In the genomic region with DNA sequence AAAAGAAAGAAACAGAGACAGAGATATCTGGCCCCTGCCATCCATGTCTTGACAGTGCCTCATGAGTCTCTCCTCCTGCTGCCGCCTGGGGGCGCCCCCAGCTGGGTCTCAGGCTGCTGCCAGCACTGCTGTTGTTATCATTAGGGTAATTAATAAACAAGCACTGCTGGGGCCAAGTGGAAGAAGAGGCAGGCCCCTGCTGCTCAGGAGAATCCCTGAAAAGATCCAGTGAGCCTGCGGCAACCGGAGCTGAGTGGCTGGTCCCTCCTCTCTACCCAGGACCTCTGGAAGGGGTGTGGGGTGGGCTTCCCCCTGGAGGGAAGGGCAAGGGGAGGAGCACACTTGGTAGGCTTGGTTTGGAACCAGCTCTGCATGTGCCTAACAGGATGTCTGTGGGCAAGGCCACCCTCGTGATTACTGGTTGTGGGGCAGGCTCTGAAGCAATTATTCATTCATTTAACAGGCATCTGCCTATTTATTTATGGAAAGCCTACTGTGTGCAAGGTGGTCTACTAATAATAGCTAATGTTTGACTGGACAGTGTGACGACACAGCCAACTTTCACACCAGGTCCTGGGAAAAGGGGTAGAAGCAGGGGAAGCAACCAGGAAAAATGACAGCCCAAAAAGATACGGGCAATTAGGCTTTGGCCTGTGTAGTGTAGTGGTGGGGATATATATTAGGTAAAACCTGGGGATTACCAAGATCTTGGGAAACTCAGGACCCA, we compare ENCODE assay signal across 8 cellular contexts. TPM values are rescaled to one million over a fixed set of nuclear protein-coding genes. Genes with fewer than 3 reads are reported as not detected.
DNase-seq lines count a peak whose midpoint lies in the region; ATAC-seq, FAIRE-seq and TF ChIP-seq lines count a peak whose summit lies in the region.

No MANE protein-coding gene starts in this region.

- H3K14ac ChIP-seq in H1 (ENCODE audit: insufficient read length), result no peak overlapping the region

- H3K18ac ChIP-seq in H1 (ENCODE audit: extremely low read depth, low read length), result peak overlapping the region; percentile 11; the same call in 1 of the 2 replicates

- peak overlapping the region; percentile 33; the same call in 1 of the 2 replicates for H2BK12ac ChIP-seq in H1 (ENCODE audit: low read depth, low read length)

- TF ChIP-seq RAD21 in H1 (IDR thresholded peaks at IDR 0.05 in 1 of 2, conservative IDR thresholded peaks at IDR 0.05 in 1 of 2; ENCODE audit: low read depth in 2 of 2, low read length in 2 of 2), result peak; percentile 86 to 93

- H3K27ac Mint-ChIP-seq in activated CD8-positive, alpha-beta memory T cell treated with anti-CD3 and anti-CD28 coated beads, Interleukin-2, amount 10 ng/mL, durations not matched to agents 7 days and 5 days, result no peak overlapping the region

- no peak overlapping the region for H2AFZ ChIP-seq in H1 (ENCODE audit: low read length)

- H3K27me3 ChIP-seq in DOHH2 (ENCODE audit: control insufficient read depth, low read length) (peaks cover 26% of the 10 kb centered on the region), H1 (replicated peaks in 1 of 4; ENCODE audit: control insufficient read depth in 3 of 4, extremely low read depth in 1 of 4, insufficient read depth in 3 of 4, low read length in 3 of 4) (no peaks in the 10 kb centered on the region; a peak in 2 of 7 replicates)

- H4K8ac ChIP-seq in H1 (ENCODE audit: extremely low read depth, insufficient read depth, low read length), result no peak overlapping the region

- H3K79me1 ChIP-seq in H1 (ENCODE audit: low read depth, low read length), result no peaks in the 10 kb centered on the region; the same call in none of the 2 replicates

- TF ChIP-seq EP300 in H1 (IDR thresholded peaks at IDR 0.05; ENCODE audit: borderline replicate concordance in 1 of 2, low read depth in 2 of 2, low read length in 2 of 2), result peak in 1 of 2 experiments; percentile 43; a peak in 1 of 3 replicates

- H4K5ac ChIP-seq in H1 (ENCODE audit: insufficient read length, low read depth, low read length), result peak overlapping the region; percentile 5

- DNase-seq in NOMO-1 treated with DMSO at 0.1 percent for 48 hours (lab: John Stamatoyannopoulos, UW; ENCODE audit: unreplicated experiment) (peak; percentile 58), H1 (ENCODE audit: low read depth in 1 of 2, low spot score in 2 of 2) (peak; percentile 84 to 86)
- DNase-seq in activated CD8-positive, alpha-beta memory T cell treated with anti-CD3 and anti-CD28 coated beads, Interleukin-2, amount 10 ng/mL, durations not matched to agents 7 days and 5 days, result peak; percentile 76
- DNase-seq in stimulated activated CD8-positive, alpha-beta memory T cell treated with anti-CD3 and anti-CD28 coated beads, Interleukin-15, amount 100 ng/mL, for 4 hours (ENCODE audit: low read depth in 2 of 2), result peak; percentile 48 to 56

- peaks cover 14% of the 10 kb centered on the region for H3K4me1 Mint-ChIP-seq in activated CD8-positive, alpha-beta memory T cell treated with anti-CD3 and anti-CD28 coated beads, Interleukin-2, amount 10 ng/mL, durations not matched to agents 7 days and 5 days

- H3K27ac ChIP-seq in DOHH2 (ENCODE audit: low read depth, low read length) (no peak overlapping the region), H1 (ENCODE audit: low read depth, low read length) (no peak overlapping the region), mesodermal cell (ENCODE audit: low read depth, low read length, severe bottlenecking) (peak overlapping the region; percentile 74)

- no peak overlapping the region for H4K91ac ChIP-seq in H1 (replicated peaks; ENCODE audit: insufficient read length, low read length)

- no peaks in the 10 kb centered on the region for H3K36me3 Mint-ChIP-seq in activated CD8-positive, alpha-beta memory T cell treated with anti-CD3 and anti-CD28 coated beads, Interleukin-2, amount 10 ng/mL, durations not matched to agents 7 days and 5 days

- peaks cover 9% of the 10 kb centered on the region; the same call in 1 of the 2 replicates for H3K23me2 ChIP-seq in H1 (ENCODE audit: low read depth, low read length)

- H3K4me3 Mint-ChIP-seq in activated CD8-positive, alpha-beta memory T cell treated with anti-CD3 and anti-CD28 coated beads, Interleukin-2, amount 10 ng/mL, durations not matched to agents 7 days and 5 days, result peak overlapping the region; percentile 63

- H3K4me1 ChIP-seq in DOHH2 (ENCODE audit: control insufficient read depth, low read length), result peaks cover 49% of the 10 kb centered on the region
- peaks cover 10 to 38% (median 31%) of the 10 kb centered on the region in 4 experiments for H3K4me1 ChIP-seq in H1 (replicated peaks in 1 of 4; ENCODE audit: control insufficient read depth in 3 of 4, insufficient read depth in 4 of 4, low read length in 3 of 4)
- H3K4me1 ChIP-seq in mesodermal cell (ENCODE audit: control insufficient read depth, insufficient read depth, low read length, poor library complexity, severe bottlenecking), result peaks cover 51% of the 10 kb centered on the region

- H3K79me2 ChIP-seq in DOHH2 (ENCODE audit: control insufficient read depth, low read length) (no peaks in the 10 kb centered on the region), H1 (ENCODE audit: control insufficient read depth in 1 of 2, insufficient read depth in 2 of 2, low read length in 2 of 2) (peaks cover 0 to 21% of the 10 kb centered on the region in 2 experiments; a peak in 1 of 4 replicates)

- H3K9me3 Mint-ChIP-seq in activated CD8-positive, alpha-beta memory T cell treated with anti-CD3 and anti-CD28 coated beads, Interleukin-2, amount 10 ng/mL, durations not matched to agents 7 days and 5 days (ENCODE audit: low read depth), result no peaks in the 10 kb centered on the region

- POLR2A ChIA-PET in H1 (lab: Charles Lee; ENCODE audit: partially characterized antibody), result interaction anchor here (0.6 to 21.2 kb wide), 8 partner anchors 12 to 65 kb away, joined by 3 to 643 read pairs (median 5); a partner anchor contains a TSS

- peaks cover 39% of the 10 kb centered on the region for H3K27me3 Mint-ChIP-seq in activated CD8-positive, alpha-beta memory T cell treated with anti-CD3 and anti-CD28 coated beads, Interleukin-2, amount 10 ng/mL, durations not matched to agents 7 days and 5 days

- peak overlapping the region in 3 of 4 experiments; percentile 16 to 69 (median 20); a peak in 3 of 7 replicates for H3K9ac ChIP-seq in H1 (replicated peaks in 1 of 4; ENCODE audit: extremely low read depth in 1 of 4, low read depth in 3 of 4, low read length in 3 of 4)

- peak overlapping the region; percentile 95 for H2BK15ac ChIP-seq in H1 (ENCODE audit: low read length)

- H2BK120ac ChIP-seq in H1 (replicated peaks; ENCODE audit: low read depth, low read length), result no peak overlapping the region

- TF ChIP-seq CTCF in DOHH2 (IDR thresholded peaks at IDR 0.05; ENCODE audit: low read depth, low read length, poor library complexity, severe bottlenecking) (peak; percentile 95), H1 (IDR thresholded peaks at IDR 0.05; ENCODE audit: control extremely low read depth in 1 of 3, insufficient read depth in 1 of 3, low read depth in 1 of 3, low read length in 3 of 3) (peak; percentile 83 to 92 (median 84))

- H3K4me2 ChIP-seq in DOHH2 (ENCODE audit: low read length) (peak overlapping the region; percentile 81), H1 (ENCODE audit: insufficient read depth in 1 of 2, low read depth in 2 of 2, low read length in 2 of 2) (peak overlapping the region; percentile 90 to 99)

- H3F3A ChIP-seq in DOHH2 (ENCODE audit: control insufficient read depth, insufficient read depth), result peaks cover 22% of the 10 kb centered on the region

- WGBS in H1 (ENCODE audit: extremely low coverage in 1 of 2, insufficient coverage in 1 of 2, insufficient read length in 1 of 2, insufficient replicate concordance in 2 of 2, low coverage in 1 of 2, low lambda C conversion rate in 2 of 2, missing lambda C conversion rate in 1 of 2), 2 experiments, result 6% methylated on average over 7 of the region's 7 CpGs; no CpG with 5 or more reads in 1 of the 2 experiments
- 8% methylated on average over 4 to 5 of the region's 7 CpGs for whole genome bisulfite sequencing in mesodermal cell (ENCODE audit: insufficient coverage in 2 of 2), 2 experiments

- H3K36me3 ChIP-seq in DOHH2 (ENCODE audit: control insufficient read depth, low read length), result no peaks in the 10 kb centered on the region
- H3K36me3 ChIP-seq in H1 (ENCODE audit: control insufficient read depth in 2 of 4, insufficient read depth in 4 of 4, low read length in 3 of 4), result peaks cover 0 to 17% (median 0%) of the 10 kb centered on the region in 4 experiments; a peak in 2 of 8 replicates
- peaks cover 14% of the 10 kb centered on the region for H3K36me3 ChIP-seq in mesodermal cell (ENCODE audit: control insufficient read depth, insufficient read depth, low read length)

- peak; percentile 81 for FAIRE-seq in H1 (lab: Jason Lieb, UNC)

- no peak overlapping the region for H3K4ac ChIP-seq in H1 (replicated peaks; ENCODE audit: insufficient read length, low read depth, low read length)

- CTCF ChIA-PET in activated CD8-positive, alpha-beta memory T cell treated with anti-CD3 and anti-CD28 coated beads, Interleukin-2, amount 10 ng/mL, durations not matched to agents 7 days and 5 days (lab: Charles Lee), result interaction anchor here (0.7 to 2.0 kb wide), 23 partner anchors 9 to 350 kb away, joined by 3 to 9 read pairs (median 3); a partner anchor contains a TSS
- CTCF ChIA-PET in H1 (lab: Charles Lee; ENCODE audit: partially characterized antibody), result interaction anchor here (0.5 to 3.7 kb wide), 27 partner anchors 9 to 865 kb away, joined by 3 to 21 read pairs (median 4); a partner anchor contains a TSS

- H4K20me1 ChIP-seq in DOHH2 (ENCODE audit: control insufficient read depth, insufficient read depth, low read depth, low read length) (no peaks in the 10 kb centered on the region), H1 (replicated peaks in 1 of 2; ENCODE audit: control insufficient read depth in 1 of 2, insufficient read depth in 2 of 2, low read length in 2 of 2) (peaks cover 1 to 3% of the 10 kb centered on the region in 2 experiments)

- peak overlapping the region; percentile 10; the same call in 1 of the 2 replicates for H2BK5ac ChIP-seq in H1 (ENCODE audit: low read depth, low read length)

- no peaks in the 10 kb centered on the region for H3K9me2 ChIP-seq in DOHH2 (replicated peaks; ENCODE audit: control insufficient read depth, low read length)

- H2BK20ac ChIP-seq in H1 (ENCODE audit: low read length), result peak overlapping the region; percentile 72; the same call in 1 of the 2 replicates

- H3K9me3 ChIP-seq in DOHH2 (ENCODE audit: control insufficient read depth, insufficient read depth, low read length), result no peaks in the 10 kb centered on the region
- no peaks in the 10 kb centered on the region for H3K9me3 ChIP-seq in H1 (ENCODE audit: insufficient read depth in 2 of 2, low read depth in 1 of 2, low read length in 1 of 2)
- H3K9me3 ChIP-seq in mesodermal cell (ENCODE audit: control insufficient read depth, low read length), result no peaks in the 10 kb centered on the region

- no peak overlapping the region for H2AK5ac ChIP-seq in H1 (ENCODE audit: low read depth, low read length)

- peak; percentile 54 for ATAC-seq in HG03280 (IDR thresholded peaks at IDR 0.05; ENCODE audit: unreplicated experiment)
- peak; percentile 74 for ATAC-seq in activated CD8-positive, alpha-beta memory T cell treated with anti-CD3 and anti-CD28 coated beads, Interleukin-2, amount 10 ng/mL, durations not matched to agents 7 days and 5 days
- no peak for ATAC-seq in HG03175 (IDR thresholded peaks at IDR 0.05; ENCODE audit: unreplicated experiment)

- peak overlapping the region; percentile 66 for H3K4me3 ChIP-seq in DOHH2 (ENCODE audit: low read length)
- peak overlapping the region; percentile 46 to 96 (median 74); a peak in 7 of 8 replicates for H3K4me3 ChIP-seq in H1 (ENCODE audit: extremely low read depth in 1 of 4, insufficient read depth in 2 of 4, low read depth in 3 of 4, low read length in 4 of 4)
- H3K4me3 ChIP-seq in mesodermal cell (ENCODE audit: extremely low read depth, insufficient read depth, low read length, poor library complexity, severe bottlenecking), result peak overlapping the region; percentile 75

- no peak overlapping the region for H3K56ac ChIP-seq in H1 (replicated peaks; ENCODE audit: insufficient read length, low read depth, low read length)

- H3K23ac ChIP-seq in H1 (ENCODE audit: insufficient read length), result no peak overlapping the region

- no peak for TF ChIP-seq POLR2A in H1 (IDR thresholded peaks at IDR 0.05; ENCODE audit: control extremely low read depth in 1 of 2, low read depth in 2 of 2, low read length in 2 of 2)

RNA-seq across cellular contexts. Expression of a gene that starts 1.2 kb away (rescaled TPM):
- under 1 TPM; 0.32 to 0.66 TPM for total RNA-seq in activated CD8-positive, alpha-beta memory T cell treated with anti-CD3 and anti-CD28 coated beads, Interleukin-2, amount 10 ng/mL, durations not matched to agents 7 days and 5 days
- 96.8 and 98.8 TPM in 2 replicates for total RNA-seq in H1 (2021; fragmentation: NEBNext Ultra II Directional; extraction: Animal tissue kit (Norgen Biotek cat#: 25700))
- polyA plus RNA-seq in H1 (2011; rRNA removed), result 82.7 and 131 TPM in 2 replicates
- 84.9 TPM for polyA plus RNA-seq in H1 (2011; cell fraction: cytosol; rRNA removed)
- polyA plus RNA-seq in H1 (2011; cell fraction: nucleus; rRNA removed), result 193 TPM
- polyA plus RNA-seq in H1 (2012, experiment 1 of 2), result 68.1 to 113 TPM (median 105 TPM) in 4 replicates
- 96.2 TPM for polyA plus RNA-seq in H1 (2012, experiment 2 of 2)
- polyA plus RNA-seq in H1 (2013, experiment 1 of 2), result 58.3 TPM
- polyA plus RNA-seq in H1 (2013, experiment 2 of 2), result 62.9 TPM
- polyA minus RNA-seq in H1 (2011; rRNA and poly(A)+ RNA removed), result 166 and 223 TPM in 2 replicates
- polyA minus RNA-seq in H1 (2011; cell fraction: cytosol; rRNA and poly(A)+ RNA removed), result 121 TPM
- 106 TPM for polyA minus RNA-seq in H1 (2011; cell fraction: nucleus; rRNA and poly(A)+ RNA removed)
- polyA plus RNA-seq in mesodermal cell (2013, experiment 1 of 2), result 81.7 TPM
- polyA plus RNA-seq in mesodermal cell (2013, experiment 2 of 2), result 79.1 TPM

RNA-seq across cellular contexts. Expression of a gene that starts 13.8 kb away (rescaled TPM):
- 10 to 100 TPM; 38.2 to 40.0 TPM for total RNA-seq in activated CD8-positive, alpha-beta memory T cell treated with anti-CD3 and anti-CD28 coated beads, Interleukin-2, amount 10 ng/mL, durations not matched to agents 7 days and 5 days
- 84.3 and 86.6 TPM in 2 replicates for total RNA-seq in H1 (2021; fragmentation: NEBNext Ultra II Directional; extraction: Animal tissue kit (Norgen Biotek cat#: 25700))
- 53.3 and 85.6 TPM in 2 replicates for polyA plus RNA-seq in H1 (2011; rRNA removed)
- 27.4 TPM for polyA plus RNA-seq in H1 (2011; cell fraction: cytosol; rRNA removed)
- 76.1 TPM for polyA plus RNA-seq in H1 (2011; cell fraction: nucleus; rRNA removed)
- polyA plus RNA-seq in H1 (2012, experiment 1 of 2), result 66.6 to 76.2 TPM (median 71.2 TPM) in 4 replicates
- 72.7 TPM for polyA plus RNA-seq in H1 (2012, experiment 2 of 2)
- polyA plus RNA-seq in H1 (2013, experiment 1 of 2), result 46.6 TPM
- 43.2 TPM for polyA plus RNA-seq in H1 (2013, experiment 2 of 2)
- 45.1 and 58.5 TPM in 2 replicates for polyA minus RNA-seq in H1 (2011; rRNA and poly(A)+ RNA removed)
- polyA minus RNA-seq in H1 (2011; cell fraction: cytosol; rRNA and poly(A)+ RNA removed), result 39.3 TPM
- polyA minus RNA-seq in H1 (2011; cell fraction: nucleus; rRNA and poly(A)+ RNA removed), result 53.5 TPM
- polyA plus RNA-seq in mesodermal cell (2013, experiment 1 of 2), result 38.0 TPM
- 26.4 TPM for polyA plus RNA-seq in mesodermal cell (2013, experiment 2 of 2)

RNA-seq across cellular contexts. Expression of a gene that starts 44.2 kb away (rescaled TPM):
- under 1 TPM; 0.20 to 0.30 TPM for total RNA-seq in activated CD8-positive, alpha-beta memory T cell treated with anti-CD3 and anti-CD28 coated beads, Interleukin-2, amount 10 ng/mL, durations not matched to agents 7 days and 5 days
- total RNA-seq in H1 (2021; fragmentation: NEBNext Ultra II Directional; extraction: Animal tissue kit (Norgen Biotek cat#: 25700)), result 0.19 and 0.38 TPM in 2 replicates
- polyA plus RNA-seq in H1 (2011; rRNA removed), result 0.05 and 0.06 TPM in 2 replicates
- 0.18 TPM for polyA plus RNA-seq in H1 (2011; cell fraction: cytosol; rRNA removed)
- polyA plus RNA-seq in H1 (2011; cell fraction: nucleus; rRNA removed), result 0.76 TPM
- polyA plus RNA-seq in H1 (2012, experiment 1 of 2), result 0.13 to 0.39 TPM (median 0.19 TPM) in 3 of 4 replicates, not detected in the other
- 0.14 TPM for polyA plus RNA-seq in H1 (2012, experiment 2 of 2)
- 0.14 TPM for polyA plus RNA-seq in H1 (2013, experiment 1 of 2)
- 0.09 TPM for polyA plus RNA-seq in H1 (2013, experiment 2 of 2)
- polyA minus RNA-seq in H1 (2011; rRNA and poly(A)+ RNA removed), result not detected in 2 replicates
- not detected for polyA minus RNA-seq in H1 (2011; cell fraction: cytosol; rRNA and poly(A)+ RNA removed)
- polyA minus RNA-seq in H1 (2011; cell fraction: nucleus; rRNA and poly(A)+ RNA removed), result not detected
- polyA plus RNA-seq in mesodermal cell (2013, experiment 1 of 2), result 1.8 TPM
- polyA plus RNA-seq in mesodermal cell (2013, experiment 2 of 2), result 2.2 TPM

Comparison
In these comparisons a context has a peak if more than half of its experiments do, and no peak if none do; other contexts are left out.
1. RNA of a gene that starts 1.2 kb away (total RNA-seq): 96.8 to 98.8 TPM in H1; 0.32 to 0.66 TPM in activated CD8-positive, alpha-beta memory T cell treated with anti-CD3 and anti-CD28 coated beads, Interleukin-2, amount 10 ng/mL, durations not matched to agents 7 days and 5 days; every median in the first group is over 10 times any median in the second.
2. Peak in every context shown above with its lines, with median percentiles within 50 percentile points of each other: H3K4me3 ChIP-seq and DNase-seq.